8 cellular contexts compared by ENCODE assay signal in the genomic region with DNA sequence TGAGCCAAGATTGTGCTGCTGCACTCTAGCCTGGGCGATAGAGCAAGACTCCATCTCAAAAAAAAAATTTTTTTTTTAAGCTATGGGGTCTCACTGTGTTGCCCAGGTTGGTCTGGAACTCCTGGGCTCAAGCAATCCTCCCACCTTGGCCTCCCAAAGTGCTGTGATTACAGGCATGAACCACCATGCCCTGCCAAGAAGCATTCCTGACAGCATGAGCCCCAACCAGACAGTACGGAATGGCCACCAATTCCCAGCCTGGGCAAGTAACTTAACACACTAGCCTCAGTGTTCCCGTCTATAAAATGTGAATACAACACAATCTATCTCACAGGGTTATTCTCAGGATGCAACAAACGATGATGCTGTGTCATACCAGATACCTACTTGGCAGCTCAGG. TPM values are rescaled to one million over a fixed set of nuclear protein-coding genes. Genes with fewer than 3 reads are reported as not detected.
DNase-seq lines count a peak whose midpoint lies in the region; ATAC-seq and TF ChIP-seq lines count a peak whose summit lies in the region.

No MANE protein-coding gene starts in this region.

- H3K4me3 ChIP-seq in left ventricle myocardium inferior (peak overlapping the region; percentile 86), left lung (peak overlapping the region; percentile 94 to 99)

- H3K4me3 Mint-ChIP-seq in activated naive CD8-positive, alpha-beta T cell treated with anti-CD3 and anti-CD28 coated beads, Interleukin-2, amount 10 ng/mL, durations not matched to agents 7 days and 5 days, result peak overlapping the region; percentile 95
- H3K4me3 Mint-ChIP-seq in type B pancreatic cell, result peak overlapping the region; percentile 95

- peaks cover 42% of the 10 kb centered on the region for H3K4me1 Mint-ChIP-seq in activated naive CD8-positive, alpha-beta T cell treated with anti-CD3 and anti-CD28 coated beads, Interleukin-2, amount 10 ng/mL, durations not matched to agents 7 days and 5 days
- H3K4me1 Mint-ChIP-seq in type B pancreatic cell (ENCODE audit: unreplicated experiment), result peaks cover 25% of the 10 kb centered on the region

- H3K36me3 ChIP-seq in left ventricle myocardium inferior (no peaks in the 10 kb centered on the region), left lung (no peaks in the 10 kb centered on the region)

- TF ChIP-seq CTCF in left ventricle myocardium inferior (IDR thresholded peaks at IDR 0.05; ENCODE audit: borderline replicate concordance) (no peak), left lung (IDR thresholded peaks at IDR 0.05) (no peak), type B pancreatic cell (conservative IDR thresholded peaks at IDR 0.05) (no peak)

- H3K27ac ChIP-seq in left ventricle myocardium inferior (replicated peaks), result peak overlapping the region; percentile 96
- H3K27ac ChIP-seq in left lung, result peak overlapping the region; percentile 88 to 96

- no peaks in the 10 kb centered on the region for H3K9me3 ChIP-seq in left ventricle myocardium inferior (replicated peaks)
- H3K9me3 ChIP-seq in left lung, result no peaks in the 10 kb centered on the region

- peaks cover 76% of the 10 kb centered on the region for H3K4me1 ChIP-seq in left ventricle myocardium inferior
- peaks cover 41 to 69% of the 10 kb centered on the region in 2 donors for H3K4me1 ChIP-seq in left lung

- H3K27me3 Mint-ChIP-seq in activated naive CD8-positive, alpha-beta T cell treated with anti-CD3 and anti-CD28 coated beads, Interleukin-2, amount 10 ng/mL, durations not matched to agents 7 days and 5 days, result peaks cover 7% of the 10 kb centered on the region
- H3K27me3 Mint-ChIP-seq in type B pancreatic cell, result no peaks in the 10 kb centered on the region

- peak overlapping the region; percentile 88 for H3K27ac Mint-ChIP-seq in activated naive CD8-positive, alpha-beta T cell treated with anti-CD3 and anti-CD28 coated beads, Interleukin-2, amount 10 ng/mL, durations not matched to agents 7 days and 5 days
- peak overlapping the region; percentile 92 for H3K27ac Mint-ChIP-seq in type B pancreatic cell

- intact Hi-C loops in left ventricle myocardium inferior (cut with micrococcal nuclease), result no loop called here
- intact Hi-C loops in Right ventricle myocardium inferior (cut with DNase I), result loop anchor here (5.0 kb wide), 1 partner anchor 121 kb away; a partner anchor contains a TSS
- intact Hi-C loops in left lung (cut with DNase I), result no loop called here

- DNase-seq in left ventricle myocardium inferior (no peak), Right ventricle myocardium inferior (ENCODE audit: missing footprints) (no peak), left lung (no peak), type B pancreatic cell (ENCODE audit: extremely low spot score, unreplicated experiment) (no peak), NCI-H1436 (lab: John Stamatoyannopoulos, UW) (no peak), NCI-H2081 (lab: John Stamatoyannopoulos, UW) (no peak), anterior cingulate cortex (lab: John Stamatoyannopoulos, UW) (no peak)
- no peak for DNase-seq in activated naive CD8-positive, alpha-beta T cell treated with anti-CD3 and anti-CD28 coated beads, Interleukin-2, amount 10 ng/mL, durations not matched to agents 7 days and 5 days

- ATAC-seq in Right ventricle myocardium inferior (no peak), left lung (no peak)
- ATAC-seq in activated naive CD8-positive, alpha-beta T cell treated with anti-CD3 and anti-CD28 coated beads, Interleukin-2, amount 10 ng/mL, durations not matched to agents 7 days and 5 days (ENCODE audit: low read depth), result no peak

- no peaks in the 10 kb centered on the region for H3K27me3 ChIP-seq in left ventricle myocardium inferior (ENCODE audit: low read depth)
- no peaks in the 10 kb centered on the region for H3K27me3 ChIP-seq in left lung

- peaks cover 10% of the 10 kb centered on the region for H3K36me3 Mint-ChIP-seq in activated naive CD8-positive, alpha-beta T cell treated with anti-CD3 and anti-CD28 coated beads, Interleukin-2, amount 10 ng/mL, durations not matched to agents 7 days and 5 days
- H3K36me3 Mint-ChIP-seq in type B pancreatic cell, result peaks cover 8% of the 10 kb centered on the region

- POLR2A ChIA-PET in activated naive CD8-positive, alpha-beta T cell treated with anti-CD3 and anti-CD28 coated beads, Interleukin-2, amount 10 ng/mL, durations not matched to agents 7 days and 5 days (lab: Charles Lee), result interaction anchor here (1.0 to 2.7 kb wide), 4 partner anchors 11 to 94 kb away, joined by 3 to 19 read pairs (median 10); a partner anchor contains a TSS

- no peaks in the 10 kb centered on the region for H3K9me3 Mint-ChIP-seq in activated naive CD8-positive, alpha-beta T cell treated with anti-CD3 and anti-CD28 coated beads, Interleukin-2, amount 10 ng/mL, durations not matched to agents 7 days and 5 days
- no peaks in the 10 kb centered on the region for H3K9me3 Mint-ChIP-seq in type B pancreatic cell

RNA-seq across cellular contexts. Expression of a gene that starts 2.1 kb away (rescaled TPM):
- total RNA-seq in left ventricle myocardium inferior (32.1 TPM), Right ventricle myocardium inferior (48.1 TPM), left lung (100 to 1,000 TPM; 458 to 594 TPM), type B pancreatic cell (ENCODE audit: low replicate concordance) (318 and 518 TPM in 2 replicates)
- total RNA-seq in activated naive CD8-positive, alpha-beta T cell treated with anti-CD3 and anti-CD28 coated beads, Interleukin-2, amount 10 ng/mL, durations not matched to agents 7 days and 5 days, result 100 to 1,000 TPM; 204 to 210 TPM
